In genomic region chr10:98028168-98028770, GRCh38 we compare ENCODE assay signal across 9 cellular contexts. TPM values are rescaled to one million over a fixed set of nuclear protein-coding genes. Genes with fewer than 3 reads are reported as not detected.
DNase-seq lines count a peak whose midpoint lies in the region; ATAC-seq, FAIRE-seq and TF ChIP-seq lines count a peak whose summit lies in the region.
"Had no signal": no experiment of that assay in that cellular context is flagged by ENCODE, and none has a peak within 500 bp of the region (broad histone marks: within the 10 kb centered on the region; RNA-seq: fewer than 3 reads in every experiment).

No MANE protein-coding gene starts in this region.

- peak; percentile 48 for DNase-seq in D721Med (ENCODE audit: insufficient read length, low spot score)
- DNase-seq in HFFc6: peak; percentile 5
- DNase-seq in NCI-H82 treated with DMSO at 0.1 percent for 48 hours (lab: John Stamatoyannopoulos, UW; ENCODE audit: unreplicated experiment): peak; percentile 47
- peak; percentile 52 for DNase-seq in activated T-cell treated with anti-CD3 and anti-CD28 coated beads for 48 hours (ENCODE audit: low read depth)
- DNase-seq in fibroblast of peridontal ligament (ENCODE audit: extremely low read depth): peak; percentile 5
- peak; percentile 70 to 83 for DNase-seq in thyroid gland

- H3K27ac ChIP-seq in neutrophil (no peak overlapping the region), thyroid gland (no peak overlapping the region)

- peaks cover 48% of the 10 kb centered on the region for H3K27me3 Mint-ChIP-seq in HFFc6 (ENCODE audit: insufficient read depth)

- H3K4me1 ChIP-seq in neutrophil (ENCODE audit: control insufficient read depth in 1 of 2, insufficient read depth in 1 of 2, low read depth in 1 of 2, low read length in 1 of 2) (no peaks in the 10 kb centered on the region), thyroid gland (peaks cover 12 to 16% of the 10 kb centered on the region in 2 donors)

- H3K9me3 Mint-ChIP-seq in HFFc6: no peaks in the 10 kb centered on the region; the same call in 1 of the 2 replicates

- H3K9me3 ChIP-seq in neutrophil (no peaks in the 10 kb centered on the region), thyroid gland (no peaks in the 10 kb centered on the region)

- H3K36me3 ChIP-seq in neutrophil: no peaks in the 10 kb centered on the region
- H3K36me3 ChIP-seq in thyroid gland: no peaks in the 10 kb centered on the region

- FAIRE-seq in D721Med (lab: Jason Lieb, UNC): no peak

- H3K4me3 Mint-ChIP-seq in HFFc6: no peak overlapping the region

- TF ChIP-seq POLR2A in thyroid gland (IDR thresholded peaks at IDR 0.05): no peak

- 25 to 31% methylated on average over 10 to 11 of the region's 11 CpGs for WGBS in thyroid gland, 2 donors

- H3K4me3 ChIP-seq in neutrophil (ENCODE audit: low read depth in 1 of 2, low read length in 1 of 2) (no peak overlapping the region), thyroid gland (replicated peaks in 1 of 3) (no peak overlapping the region)

- intact Hi-C loops in thyroid gland (cut with DNase I): no loop called here

- TF ChIP-seq CTCF in D721Med (IDR thresholded peaks at IDR 0.05; ENCODE audit: insufficient read depth, missing control alignments) (peak; percentile 81), HFFc6 (IDR thresholded peaks at IDR 0.05) (peak; percentile 86), neutrophil (IDR thresholded peaks at IDR 0.05) (peak; percentile 57), thyroid gland (IDR thresholded peaks at IDR 0.05) (peak; percentile 68 to 92 (median 78))

- H3K27me3 ChIP-seq in neutrophil: peaks cover 100% of the 10 kb centered on the region
- peaks cover 6% of the 10 kb centered on the region for H3K27me3 ChIP-seq in thyroid gland

- H3K36me3 Mint-ChIP-seq in HFFc6 (ENCODE audit: low read depth): no peaks in the 10 kb centered on the region

- no peaks in the 10 kb centered on the region for H3K4me1 Mint-ChIP-seq in HFFc6 (ENCODE audit: low read depth)

- ATAC-seq in GM21526 (IDR thresholded peaks at IDR 0.05; ENCODE audit: low FRiP score, unreplicated experiment): no peak

- no peak overlapping the region for H3K27ac Mint-ChIP-seq in HFFc6

RNA-seq across cellular contexts. Expression of gene CRTAC1, which starts 2.2 kb away (rescaled TPM):
- total RNA-seq in HFFc6 (2021; fragmentation: NEBNext Ultra II Directional; extraction: Animal tissue kit (Norgen Biotek cat#: 25700)): not detected
- total RNA-seq in thyroid gland: 1 to 10 TPM; 2.6 to 7.3 (median 3.7) TPM
- total RNA-seq: T-helper 1 cell treated with Interleukin-12 subunit alpha and Interleukin-12 subunit beta and Interleukin-4 antibody, amounts not matched to agents 30 ng/mL and 1 ng/mL, for 36 hours had no signal

Comparison
In these comparisons a context has a peak if more than half of its experiments do, and no peak if none do; other contexts are left out.
1. DNase-seq: peak in every context shown above with its lines; median percentile 76 in thyroid gland; 52 in activated T-cell treated with anti-CD3 and anti-CD28 coated beads for 48 hours; 48 in D721Med; 47 in NCI-H82 treated with DMSO at 0.1 percent for 48 hours; 5 in HFFc6; 5 in fibroblast of peridontal ligament.